Comparison of ENCODE assay signal across 8 cellular contexts in genomic region chr22:46661221-46661851, GRCh38. TPM values are rescaled to one million over a fixed set of nuclear protein-coding genes. Genes with fewer than 3 reads are reported as not detected.
A peak's percentile ranks its signal among the peaks of the same experiment; 100 is the strongest.
DNase-seq lines count a peak whose midpoint lies in the region; ATAC-seq and TF ChIP-seq lines count a peak whose summit lies in the region.

No MANE protein-coding gene starts in this region.

- no peak overlapping the region for H3K4me3 ChIP-seq in cardiac muscle cell
- H3K4me3 ChIP-seq in fibroblast of lung (replicated peaks in 1 of 4; ENCODE audit: control extremely low read depth in 1 of 4, insufficient read depth in 1 of 4, low read depth in 3 of 4, low read length in 4 of 4) = no peak overlapping the region

- no peak overlapping the region for H3K4me3 Mint-ChIP-seq in type B pancreatic cell

- H2AFZ ChIP-seq in fibroblast of lung (ENCODE audit: low read length) = no peak overlapping the region

- no peaks in the 10 kb centered on the region for H3K27me3 Mint-ChIP-seq in type B pancreatic cell

- H3K4me2 ChIP-seq in fibroblast of lung (ENCODE audit: extremely low read depth, insufficient read depth, low read length) = no peak overlapping the region

- H3K36me3 ChIP-seq in cardiac muscle cell (no peaks in the 10 kb centered on the region), fibroblast of lung (ENCODE audit: control insufficient read depth, insufficient read depth, low read length) (no peaks in the 10 kb centered on the region)

- TF ChIP-seq CTCF in cardiac muscle cell (IDR thresholded peaks at IDR 0.05; ENCODE audit: low read depth, low read length) (no peak), fibroblast of lung (conservative IDR thresholded peaks at IDR 0.05 in 1 of 2, IDR thresholded peaks at IDR 0.05 in 1 of 2; ENCODE audit: low read depth in 1 of 2, low read length in 2 of 2) (no peak), type B pancreatic cell (conservative IDR thresholded peaks at IDR 0.05) (no peak)

- H3K79me2 ChIP-seq in fibroblast of lung (ENCODE audit: control insufficient read depth, insufficient read depth, low read length) = no peaks in the 10 kb centered on the region

- H3K9me3 Mint-ChIP-seq in type B pancreatic cell = no peaks in the 10 kb centered on the region

- no peak for ATAC-seq in Right ventricle myocardium inferior
- no peak for ATAC-seq in left lobe of liver

- H3K27me3 ChIP-seq in cardiac muscle cell = no peaks in the 10 kb centered on the region
- no peaks in the 10 kb centered on the region for H3K27me3 ChIP-seq in fibroblast of lung (ENCODE audit: control insufficient read depth, insufficient read depth, low read length)

- peaks cover 14% of the 10 kb centered on the region for H3K4me1 Mint-ChIP-seq in type B pancreatic cell (ENCODE audit: unreplicated experiment)

- no peaks in the 10 kb centered on the region for H4K20me1 ChIP-seq in fibroblast of lung (ENCODE audit: control insufficient read depth, extremely low read depth, insufficient read depth, low read length)

- no peak overlapping the region for H3K9ac ChIP-seq in fibroblast of lung (ENCODE audit: insufficient read depth, low read length)

- no peaks in the 10 kb centered on the region for H3K36me3 Mint-ChIP-seq in type B pancreatic cell

- peak; percentile 40 to 71 for DNase-seq in cardiac muscle cell (ENCODE audit: low read depth in 1 of 2, low spot score in 1 of 2)
- no peak for DNase-seq in Right ventricle myocardium inferior (ENCODE audit: missing footprints)
- peak; percentile 59 for DNase-seq in activated CD4-positive, alpha-beta T cell treated with anti-CD3 and anti-CD28 coated beads for 48 hours
- DNase-seq in fibroblast of lung (ENCODE audit: low read depth in 2 of 2) = peak; percentile 62 to 69
- DNase-seq in stimulated activated CD4-positive, alpha-beta T cell treated with anti-CD3 and anti-CD28 coated beads, TNF-alpha, amount 100 ng/mL, for 24 hours (ENCODE audit: low read depth in 3 of 3) = peak in 2 of 3 experiments; percentile 37 to 43
- DNase-seq in left lobe of liver (ENCODE audit: low spot score) = no peak
- DNase-seq in NK-92 (lab: John Stamatoyannopoulos, UW; ENCODE audit: unreplicated experiment) = no peak
- DNase-seq in type B pancreatic cell (ENCODE audit: extremely low spot score, unreplicated experiment) = no peak

- intact Hi-C loops in Right ventricle myocardium inferior (cut with DNase I) = no loop called here

- H3K27ac Mint-ChIP-seq in type B pancreatic cell = no peak overlapping the region

- peak overlapping the region; percentile 66 for H3K27ac ChIP-seq in cardiac muscle cell
- no peak overlapping the region for H3K27ac ChIP-seq in fibroblast of lung (ENCODE audit: insufficient read depth, low read length)

- H3K4me1 ChIP-seq in cardiac muscle cell (ENCODE audit: low read depth) (peaks cover 23% of the 10 kb centered on the region), fibroblast of lung (ENCODE audit: control insufficient read depth, extremely low read depth, insufficient read depth, low read length) (no peaks in the 10 kb centered on the region)

- H3K9me3 ChIP-seq in cardiac muscle cell (ENCODE audit: low read depth) (no peaks in the 10 kb centered on the region), fibroblast of lung (ENCODE audit: control insufficient read depth, insufficient read depth, low read depth, low read length) (no peaks in the 10 kb centered on the region)

RNA-seq across cellular contexts. Expression of gene GRAMD4, which starts 41.1 kb away (rescaled TPM):
- total RNA-seq in cardiac muscle cell (49.3 and 79.3 TPM in 2 replicates), Right ventricle myocardium inferior (80.0 TPM), fibroblast of lung (37.3 and 57.0 TPM in 2 replicates), left lobe of liver (42.5 TPM), type B pancreatic cell (ENCODE audit: low replicate concordance) (56.4 and 80.9 TPM in 2 replicates)
- polyA plus RNA-seq in cardiac muscle cell (51.8 and 57.5 TPM in 2 replicates), fibroblast of lung (7.5 and 9.0 TPM in 2 replicates)
- polyA plus RNA-seq in fibroblast of lung (2012) = 6.5 and 7.6 TPM in 2 replicates
- 8.5 and 14.8 TPM in 2 replicates for polyA minus RNA-seq in fibroblast of lung (ENCODE audit: low replicate concordance)

Comparison
In these comparisons a context has a peak if more than half of its experiments do, and no peak if none do; other contexts are left out.
1. DNase-seq: peak in cardiac muscle cell (2 of 2), activated CD4-positive, alpha-beta T cell treated with anti-CD3 and anti-CD28 coated beads for 48 hours (single experiment), fibroblast of lung (2 of 2) and stimulated activated CD4-positive, alpha-beta T cell treated with anti-CD3 and anti-CD28 coated beads, TNF-alpha, amount 100 ng/mL, for 24 hours (2 of 3); none in Right ventricle myocardium inferior (single experiment), left lobe of liver (single experiment), NK-92 (single experiment) and type B pancreatic cell (single experiment).